Comparison of ENCODE assay signal across 1 cellular context in genomic region chr10:97464226-97464625, GRCh38.
TF ChIP-seq lines count a peak whose summit lies in the region.

No MANE protein-coding gene starts in this region.

TF ChIP-seq in WTC11, 78 proteins besides CTCF, POLR2A, EP300 and RAD21 (continued from another document):
- TF ChIP-seq ZSCAN18 (CRISPR knock-in tag; IDR thresholded peaks at IDR 0.05): no peak
- no peak for TF ChIP-seq TCF7 (CRISPR knock-in tag; IDR thresholded peaks at IDR 0.05; ENCODE audit: low read depth)
- no peak for TF ChIP-seq ESRRA (CRISPR knock-in tag; IDR thresholded peaks at IDR 0.05; ENCODE audit: borderline replicate concordance)
- TF ChIP-seq HMGA2 (CRISPR knock-in tag; IDR thresholded peaks at IDR 0.05): no peak
- no peak for TF ChIP-seq FOXP4 (CRISPR knock-in tag; IDR thresholded peaks at IDR 0.05)
- no peak for TF ChIP-seq RORB (CRISPR knock-in tag; IDR thresholded peaks at IDR 0.05)
- TF ChIP-seq E2F1 (CRISPR knock-in tag; IDR thresholded peaks at IDR 0.05): no peak
- TF ChIP-seq GTF2I (CRISPR knock-in tag; conservative IDR thresholded peaks at IDR 0.05): no peak
- no peak for TF ChIP-seq ARID4B (CRISPR knock-in tag; IDR thresholded peaks at IDR 0.05; ENCODE audit: borderline replicate concordance)
- no peak for TF ChIP-seq EMX1 (CRISPR knock-in tag; IDR thresholded peaks at IDR 0.05)
- no peak for TF ChIP-seq JUN (CRISPR knock-in tag; IDR thresholded peaks at IDR 0.05)
